Comparison of ENCODE assay signal across 8 cellular contexts in genomic region chr9:128656416-128657343, GRCh38. TPM values are rescaled to one million over a fixed set of nuclear protein-coding genes. Genes with fewer than 3 reads are reported as not detected.
DNase-seq lines count a peak whose midpoint lies in the region; ATAC-seq and TF ChIP-seq lines count a peak whose summit lies in the region.

Gene DYNC2I2 (minus strand): TSS chr9:128656847. CDS start chr9:128656726, 121 bp downstream.

- intact Hi-C loops in heart left ventricle (cut with DNase I) (loop anchor here in 3 of 10 donors (2.0 kb wide), 4 partner anchors 22 to 68 kb away; partner anchors contain the start of genes SET (in 2 of the 3) and ZDHHC12 (in 1 of the 3)), transverse colon (cut with DNase I; ENCODE audit: low total_unique reads) (loop anchor here (2.0 kb wide), 1 partner anchor 32 kb away; the partner anchor contains the start of gene SET)

- ATAC-seq in HG02759 (IDR thresholded peaks at IDR 0.05; ENCODE audit: unreplicated experiment) (peak; percentile 74), heart left ventricle (peak; percentile 98 to 100 (median 100))

- no peaks in the 10 kb centered on the region for H3K9me3 ChIP-seq in adipocyte (ENCODE audit: control insufficient read depth, low read length)
- no peaks in the 10 kb centered on the region for H3K9me3 ChIP-seq in heart left ventricle
- no peaks in the 10 kb centered on the region for H3K9me3 ChIP-seq in transverse colon

- WGBS in heart left ventricle, 4 donors = 1 to 2% (median 1%) methylated on average over 45 to 86 of the region's 86 CpGs
- WGBS in transverse colon (ENCODE audit: low coverage in 1 of 2), 2 donors = 0 to 3% methylated on average over 5 to 86 of the region's 86 CpGs

- H3K4me3 ChIP-seq in GM12865 (ENCODE audit: low read depth, low read length) (peak within 1 kb of the TSS; percentile 77), adipocyte (ENCODE audit: low read length) (peak within 1 kb of the TSS; percentile 82), heart left ventricle (peak within 1 kb of the TSS; percentile 54 to 97 (median 68)), transverse colon (peak within 1 kb of the TSS; percentile 48 to 87 (median 82))

- TF ChIP-seq POLR2A in heart left ventricle (IDR thresholded peaks at IDR 0.05) = peak in 1 of 2 donors; percentile 66
- peak; percentile 60 for TF ChIP-seq POLR2A in transverse colon (IDR thresholded peaks at IDR 0.05)

- no peaks in the 10 kb centered on the region for H3K36me3 ChIP-seq in adipocyte (ENCODE audit: control insufficient read depth, insufficient read depth, low read length, severe bottlenecking)
- no peaks in the 10 kb centered on the region for H3K36me3 ChIP-seq in heart left ventricle
- no peaks in the 10 kb centered on the region for H3K36me3 ChIP-seq in transverse colon

- H3K9ac ChIP-seq in adipocyte (ENCODE audit: low read length) = peak within 1 kb of the TSS; percentile 96

- H3K27me3 ChIP-seq in adipocyte (replicated peaks; ENCODE audit: control insufficient read depth, insufficient read depth, low read length) (no peaks in the 10 kb centered on the region), heart left ventricle (no peaks in the 10 kb centered on the region), transverse colon (no peaks in the 10 kb centered on the region)

- H3K4me1 ChIP-seq in adipocyte (ENCODE audit: control insufficient read depth, insufficient read depth, low read length) (peaks cover 3% of the 10 kb centered on the region), heart left ventricle (peaks cover 0 to 11% (median 6%) of the 10 kb centered on the region in 12 donors), transverse colon (peaks cover 0 to 11% (median 8%) of the 10 kb centered on the region in 4 donors)

- TF ChIP-seq CTCF in GM12865 (IDR thresholded peaks at IDR 0.05; ENCODE audit: insufficient read depth, low read depth, low read length, missing control alignments) (no peak), heart left ventricle (IDR thresholded peaks at IDR 0.05) (peak in 1 of 12 donors; percentile 17), transverse colon (IDR thresholded peaks at IDR 0.05) (peak in 1 of 5 experiments; percentile 14)

- no peak for TF ChIP-seq EP300 in transverse colon (IDR thresholded peaks at IDR 0.05; ENCODE audit: low read depth)

- DNase-seq in GM12865 (ENCODE audit: low read depth) (peak; percentile 93), NCI-H1417 treated with DMSO at 0.1 percent for 48 hours (lab: John Stamatoyannopoulos, UW) (peak; percentile 90), T follicular helper cell (ENCODE audit: low read depth) (peak; percentile 95), adipocyte (ENCODE audit: low read depth) (peak; percentile 96), heart left ventricle (peak; percentile 97 to 99 (median 98)), pons (ENCODE audit: low spot score) (peak; percentile 90), transverse colon (peak; percentile 98)

- H3K27ac ChIP-seq in heart left ventricle (peak within 1 kb of the TSS; percentile 93 to 100 (median 98)), transverse colon (peak within 1 kb of the TSS; percentile 92 to 99 (median 96))

- in situ Hi-C loops in transverse colon (cut with MboI; ENCODE audit: low pct_ligation_motif_present in 1 of 4, low pct_unique_long_range_greater_than_20kb in 1 of 4, low sequenced_read_pairs in 3 of 4) = no loop called here

RNA-seq across cellular contexts. Expression of gene DYNC2I2, which starts in this region (rescaled TPM):
- total RNA-seq in heart left ventricle = 10 to 100 TPM; 20.5 to 50.2 (median 27.0) TPM
- polyA plus RNA-seq in heart left ventricle = 10 to 100 TPM; 56.6 to 65.7 TPM
- total RNA-seq in transverse colon = 100 to 1,000 TPM in 2 of 4 donors, 10 to 100 TPM in 2; 41.4 to 160 (median 94.9) TPM

Comparison
In these comparisons a context has a peak if more than half of its experiments do, and no peak if none do; other contexts are left out.
1. Peak in every context shown above with its lines: DNase-seq, ATAC-seq, H3K4me3 ChIP-seq and H3K27ac ChIP-seq.